Comparison of ENCODE assay signal across 14 cellular contexts in the genomic region with DNA sequence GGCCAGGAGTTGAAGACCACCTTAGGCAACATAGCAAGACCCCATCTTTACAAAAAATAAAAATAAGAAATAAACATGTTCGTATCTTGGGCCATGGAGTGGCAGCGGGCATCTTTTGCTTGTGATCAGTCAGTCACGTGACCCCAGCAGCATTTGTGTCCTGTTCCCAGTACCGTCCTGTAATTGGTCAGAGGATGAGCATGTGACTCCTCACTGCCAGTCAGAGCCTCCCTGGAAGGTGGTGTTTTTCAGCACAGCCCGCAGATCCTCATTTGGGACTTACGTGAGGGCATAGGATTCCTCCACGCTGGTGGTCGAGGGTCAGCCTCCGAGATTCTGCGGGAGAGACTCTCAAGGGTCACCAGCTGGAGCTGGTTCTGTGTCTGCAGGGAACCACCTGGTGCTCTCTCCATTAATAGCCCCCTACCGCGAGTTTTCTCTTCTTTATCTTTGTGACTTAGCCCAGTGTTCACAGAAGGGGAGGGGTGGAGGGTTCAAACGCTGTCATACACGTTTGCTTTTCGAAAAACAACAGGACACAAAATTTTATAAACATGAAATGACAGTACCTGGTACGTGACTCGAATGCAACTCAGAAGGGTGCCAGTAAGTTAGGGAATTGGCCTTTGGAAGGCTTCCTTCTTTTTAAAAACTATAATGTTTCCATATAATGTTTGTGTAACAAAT. TPM values are rescaled to one million over a fixed set of nuclear protein-coding genes. Genes with fewer than 3 reads are reported as not detected.
DNase-seq lines count a peak whose midpoint lies in the region; ATAC-seq, FAIRE-seq and TF ChIP-seq lines count a peak whose summit lies in the region.
"Had no signal": no experiment of that assay in that cellular context is flagged by ENCODE, and none has a peak within 500 bp of the region (broad histone marks: within the 10 kb centered on the region; RNA-seq: fewer than 3 reads in every experiment).

No MANE protein-coding gene starts in this region.

- H3K27ac Mint-ChIP-seq in chondrocyte (ENCODE audit: unreplicated experiment): peak overlapping the region; percentile 76
- H3K27ac Mint-ChIP-seq: activated T-helper 2 cell treated with anti-CD3 and anti-CD28 coated beads, Interferon-gamma antibody, Interleukin-2, Interleukin-4, amounts not matched to agents 10 μg/mL and 5 μg/mL and 100 μg/mL, durations not matched to agents 14 hours and 24 hours and 36 hours had no signal

- FAIRE-seq in GM19239 (lab: Jason Lieb, UNC): no peak
- FAIRE-seq: endometrium had no signal

- H3K4me1 Mint-ChIP-seq in chondrocyte (ENCODE audit: low read depth): peaks cover 43% of the 10 kb centered on the region

- peak; percentile 59 for DNase-seq in HuH-7.5 (ENCODE audit: low spot score)
- DNase-seq in NCI-H2227 treated with DMSO at 0.1 percent for 48 hours (lab: John Stamatoyannopoulos, UW): peak; percentile 97
- DNase-seq in chondrocyte (ENCODE audit: low spot score): peak; percentile 50
- DNase-seq in posterior vena cava (ENCODE audit: low spot score): peak; percentile 47
- no peak for DNase-seq in GM19239 (ENCODE audit: insufficient read length, low spot score)
- no peak for DNase-seq in GDM1 (lab: John Stamatoyannopoulos, UW)
- DNase-seq: activated CD4-positive, alpha-beta T cell treated with anti-CD3 and anti-CD28 coated beads, Interleukin-2, amount 50 U/mL, for 4 hours; MM.1S; stimulated activated CD4-positive, alpha-beta T cell treated with anti-CD3 and anti-CD28 coated beads, Interleukin-12 subunit alpha, Interleukin-12 subunit beta, amount 100 ng/mL, for 4 hours; T-helper 2 cell had no signal

- intact Hi-C loops in posterior vena cava (cut with DNase I): no loop called here

- no peak for TF ChIP-seq CTCF in chondrocyte (IDR thresholded peaks at IDR 0.05)

- peaks cover 5% of the 10 kb centered on the region for H3K36me3 Mint-ChIP-seq in chondrocyte (ENCODE audit: low read depth)

- no peak for ATAC-seq in GM18907 (IDR thresholded peaks at IDR 0.05; ENCODE audit: unreplicated experiment)
- ATAC-seq in GM19467 (IDR thresholded peaks at IDR 0.05; ENCODE audit: unreplicated experiment): no peak

- no peaks in the 10 kb centered on the region for H3K27me3 Mint-ChIP-seq in chondrocyte (ENCODE audit: low read depth)

- no peaks in the 10 kb centered on the region for H3K9me3 Mint-ChIP-seq in chondrocyte (ENCODE audit: low read depth)
- H3K9me3 Mint-ChIP-seq: activated T-helper 2 cell treated with anti-CD3 and anti-CD28 coated beads, Interferon-gamma antibody, Interleukin-2, Interleukin-4, amounts not matched to agents 10 μg/mL and 5 μg/mL and 100 μg/mL, durations not matched to agents 14 hours and 24 hours and 36 hours had no signal

- H3K4me3 Mint-ChIP-seq in chondrocyte (ENCODE audit: unreplicated experiment): no peak overlapping the region

RNA-seq across cellular contexts. Expression of gene MRC2, which starts 17.2 kb away (rescaled TPM):
- total RNA-seq in chondrocyte (347 to 378 TPM (median 353 TPM) in 3 replicates), posterior vena cava (100 to 1,000 TPM in 1 of 2 donors, 10 to 100 TPM in 1; 60.3 to 130 TPM)

Comparison
In these comparisons a context has a peak if more than half of its experiments do, and no peak if none do; other contexts are left out.
1. DNase-seq: peak in HuH-7.5 (single experiment), NCI-H2227 treated with DMSO at 0.1 percent for 48 hours (single experiment), chondrocyte (single experiment) and posterior vena cava (single experiment); none in GM19239 (single experiment) and GDM1 (single experiment).